In the genomic region with DNA sequence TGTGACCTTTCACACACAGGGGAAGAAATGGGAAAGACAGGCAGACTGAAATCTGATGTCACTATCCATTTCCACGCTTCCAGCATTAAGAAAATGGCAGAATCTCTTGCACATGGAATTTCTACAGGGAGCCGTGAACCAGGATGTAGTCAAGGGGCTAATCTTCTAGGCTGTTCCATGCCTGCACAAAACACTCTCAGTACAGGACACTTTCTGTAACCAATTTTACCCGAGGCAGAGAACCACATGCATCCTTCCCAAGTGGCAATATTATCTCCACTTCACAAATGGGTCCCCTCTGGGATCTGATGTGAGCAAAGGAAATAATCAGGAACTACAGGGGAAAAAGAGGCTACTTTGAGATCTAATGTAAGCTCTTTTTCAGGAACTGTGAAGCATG, we compare ENCODE assay signal across 22 cellular contexts.
"Had no signal": no experiment of that assay in that cellular context is flagged by ENCODE, and none has a peak within 500 bp of the region (broad histone marks: within the 10 kb centered on the region; RNA-seq: fewer than 3 reads in every experiment).

No MANE protein-coding gene starts in this region.

- DNase-seq: Kasumi-1, MM.1S, NCI-H1092 treated with DMSO at 0.1 percent for 48 hours, NCI-H1436, NCI-H1694, NCI-H187 treated with DMSO at 0.1 percent for 48 hours, NCI-H2029 treated with DMSO at 0.1 percent for 48 hours, NCI-H2171, NCI-H226, NCI-H446, NCI-H510A, NCI-H524 treated with DMSO at 0.1 percent for 48 hours, NCI-H69, NCI-H774, PC-3, SHP77 had no signal

- H3K4me3 ChIP-seq: K562 had no signal

- ATAC-seq: K562, Panc1, PC-3, SK-N-SH treated with all-trans-retinoic acid at 6 μM for 48 hours had no signal

- H3K27ac ChIP-seq: HL-60, KMS-11, RWPE1 had no signal
